In genomic region chr14:55312379-55313030, GRCh38 we compare ENCODE assay signal across 7 cellular contexts. TPM values are rescaled to one million over a fixed set of nuclear protein-coding genes. Genes with fewer than 3 reads are reported as not detected.
DNase-seq lines count a peak whose midpoint lies in the region; ATAC-seq, FAIRE-seq and TF ChIP-seq lines count a peak whose summit lies in the region.
"Not testable (repeated sequence)": the region's sequence is repeated elsewhere in the genome, so short reads cannot be mapped to it uniquely, and the experiment has no call there.

No MANE protein-coding gene starts in this region.

- H4K8ac ChIP-seq in mesendoderm (ENCODE audit: low read depth, low read length), result not testable (repeated sequence)

- H3K27me3 Mint-ChIP-seq in IgD-negative memory B cell; activated naive CD4-positive, alpha-beta T cell treated with anti-CD3 and anti-CD28 coated beads for 36 hours (ENCODE audit: low read depth); endodermal cell (ENCODE audit: insufficient read depth): not testable (repeated sequence)

- not testable (repeated sequence) for TF ChIP-seq RAD21 in A549 (conservative IDR thresholded peaks at IDR 0.05 in 1 of 2, IDR thresholded peaks at IDR 0.05 in 1 of 2)

- not testable (repeated sequence) for FAIRE-seq in A549 (lab: Jason Lieb, UNC)

- 93% methylated on average over 5 of the region's 5 CpGs for WGBS in A549 (ENCODE audit: missing lambda C conversion rate)
- 95 to 96% methylated on average over 3 to 5 of the region's 5 CpGs for WGBS in endodermal cell (ENCODE audit: insufficient coverage in 1 of 2, insufficient read length in 1 of 2), 2 experiments
- WGBS in hepatocyte (ENCODE audit: low lambda C conversion rate, missing lambda C conversion rate), result 99% methylated on average over 5 of the region's 5 CpGs
- no CpG with 5 or more reads among the region's 5 CpGs for WGBS in mesendoderm (ENCODE audit: extremely low coverage, insufficient coverage, low lambda C conversion rate)

- CTCF ChIA-PET in A549 (lab: Yijun Ruan, JAX), result interaction anchor here (0.9 to 1.5 kb wide), 2 partner anchors 42 to 44 kb away, joined by 3 read pairs; no protein-coding TSS in a partner anchor
- CTCF ChIA-PET in activated naive CD4-positive, alpha-beta T cell treated with anti-CD3 and anti-CD28 coated beads for 36 hours (lab: Charles Lee), result interaction anchor here (0.8 kb wide), 1 partner anchor 67 kb away, joined by 3 read pairs; no protein-coding TSS in a partner anchor

- not testable (repeated sequence) for H2BK15ac ChIP-seq in mesendoderm (replicated peaks; ENCODE audit: low read depth)

- H3K36me3 ChIP-seq in DND-41 (ENCODE audit: insufficient read depth, low read length) (peaks cover 52% of the 10 kb centered on the region), endodermal cell (ENCODE audit: control insufficient read depth, insufficient read depth, low read length) (peaks cover 70% of the 10 kb centered on the region)
- not testable (repeated sequence) for H3K36me3 ChIP-seq in hepatocyte (replicated peaks; ENCODE audit: insufficient read depth, low read depth); mesendoderm (ENCODE audit: control insufficient read depth, insufficient read depth, low read length)

- H3K9me3 ChIP-seq in A549, result peaks cover 26% of the 10 kb centered on the region
- peaks cover 43% of the 10 kb centered on the region for H3K9me3 ChIP-seq in DND-41 (ENCODE audit: insufficient read depth, low read length, severe bottlenecking)
- peaks cover 68% of the 10 kb centered on the region for H3K9me3 ChIP-seq in endodermal cell (ENCODE audit: control insufficient read depth, low read length)
- not testable (repeated sequence) for H3K9me3 ChIP-seq in hepatocyte (ENCODE audit: low read depth)

- H2BK120ac ChIP-seq in mesendoderm (ENCODE audit: low read depth, low read length), result not testable (repeated sequence)

- not testable (repeated sequence) for H2AFZ ChIP-seq in DND-41 (ENCODE audit: low read depth, low read length); hepatocyte

- not testable (repeated sequence) for TF ChIP-seq CTCF in A549 (IDR thresholded peaks at IDR 0.05); DND-41 (IDR thresholded peaks at IDR 0.05; ENCODE audit: borderline replicate concordance, extremely low read depth, low read length, poor library complexity, severe bottlenecking); endodermal cell (conservative IDR thresholded peaks at IDR 0.05); hepatocyte (IDR thresholded peaks at IDR 0.05; ENCODE audit: poor library complexity)

- H3K27ac Mint-ChIP-seq in IgD-negative memory B cell, result peak overlapping the region in 2 of 3 donors; percentile 27 to 36
- not testable (repeated sequence) for H3K27ac Mint-ChIP-seq in activated naive CD4-positive, alpha-beta T cell treated with anti-CD3 and anti-CD28 coated beads for 36 hours; endodermal cell

- intact Hi-C loops in activated naive CD4-positive, alpha-beta T cell treated with anti-CD3 and anti-CD28 coated beads for 36 hours (cut with micrococcal nuclease), result loop anchor here (1.0 kb wide), 1 partner anchor 15 kb away; no protein-coding TSS in a partner anchor

- H4K20me1 ChIP-seq in DND-41 (ENCODE audit: insufficient read depth, low read length); hepatocyte (ENCODE audit: insufficient read depth, poor library complexity, severe bottlenecking): not testable (repeated sequence)

- DNase-seq in A549 (ENCODE audit: low read depth in 1 of 2, low spot score in 1 of 2) (peak in 1 of 2 experiments; percentile 17), DND-41 (peak; percentile 20), mesendoderm (peak; percentile 42)
- DNase-seq in activated naive CD4-positive, alpha-beta T cell treated with anti-CD3 and anti-CD28 coated beads for 36 hours, result peak; percentile 9
- not testable (repeated sequence) for DNase-seq in endodermal cell; hepatocyte (ENCODE audit: low spot score)

- H3K9me3 Mint-ChIP-seq in IgD-negative memory B cell, result peaks cover 10 to 13% (median 12%) of the 10 kb centered on the region in 3 donors
- H3K9me3 Mint-ChIP-seq in activated naive CD4-positive, alpha-beta T cell treated with anti-CD3 and anti-CD28 coated beads for 36 hours, result peaks cover 44% of the 10 kb centered on the region
- H3K9me3 Mint-ChIP-seq in endodermal cell, result peaks cover 43% of the 10 kb centered on the region

- not testable (repeated sequence) for H3K9me2 ChIP-seq in hepatocyte (replicated peaks; ENCODE audit: insufficient read depth)

- H3K36me3 Mint-ChIP-seq in IgD-negative memory B cell (peaks cover 24% of the 10 kb centered on the region), endodermal cell (ENCODE audit: low read depth) (peaks cover 65% of the 10 kb centered on the region)
- peaks cover 56% of the 10 kb centered on the region for H3K36me3 Mint-ChIP-seq in activated naive CD4-positive, alpha-beta T cell treated with anti-CD3 and anti-CD28 coated beads for 36 hours (ENCODE audit: low read depth)

- H3K4me3 ChIP-seq in A549; DND-41 (ENCODE audit: low read depth in 1 of 2, low read length in 2 of 2); hepatocyte; mesendoderm (ENCODE audit: low read length): not testable (repeated sequence)
- H3K4me3 ChIP-seq in endodermal cell (ENCODE audit: low read length), result peak overlapping the region; percentile 69

- not testable (repeated sequence) for H3K27ac ChIP-seq in A549; DND-41 (ENCODE audit: low read length); endodermal cell (ENCODE audit: low read depth, low read length); mesendoderm (ENCODE audit: low read depth, low read length)
- peak overlapping the region; percentile 39 for H3K27ac ChIP-seq in hepatocyte

- not testable (repeated sequence) for H3K4me1 Mint-ChIP-seq in IgD-negative memory B cell
- peaks cover 26% of the 10 kb centered on the region for H3K4me1 Mint-ChIP-seq in activated naive CD4-positive, alpha-beta T cell treated with anti-CD3 and anti-CD28 coated beads for 36 hours (ENCODE audit: low read depth)
- H3K4me1 Mint-ChIP-seq in endodermal cell, result peaks cover 39% of the 10 kb centered on the region

- not testable (repeated sequence) for H2AK5ac ChIP-seq in mesendoderm (ENCODE audit: low read length)

- not testable (repeated sequence) for TF ChIP-seq EP300 in A549 (IDR thresholded peaks at IDR 0.05)

- not testable (repeated sequence) for H3K18ac ChIP-seq in mesendoderm (ENCODE audit: low read length)

- ATAC-seq in A549; DND-41 (ENCODE audit: insufficient read depth, low read depth): not testable (repeated sequence)

- POLR2A ChIA-PET in A549 (lab: Yijun Ruan, JAX), result not testable (repeated sequence)

- H3K4me2 ChIP-seq in A549; DND-41 (ENCODE audit: insufficient read depth, low read length); hepatocyte; mesendoderm (ENCODE audit: low read length): not testable (repeated sequence)

- H3K79me2 ChIP-seq in DND-41 (ENCODE audit: insufficient read depth, low read length), result peaks cover 55% of the 10 kb centered on the region
- peaks cover 77% of the 10 kb centered on the region for H3K79me2 ChIP-seq in hepatocyte
- not testable (repeated sequence) for H3K79me2 ChIP-seq in mesendoderm (ENCODE audit: control insufficient read depth, insufficient read depth, low read length)

- not testable (repeated sequence) for H3K79me1 ChIP-seq in mesendoderm (ENCODE audit: low read length)

- not testable (repeated sequence) for H3K9ac ChIP-seq in DND-41 (ENCODE audit: low read depth, low read length); endodermal cell (ENCODE audit: extremely low read depth, low read length, poor library complexity, severe bottlenecking); mesendoderm (ENCODE audit: low read length)

- H4K5ac ChIP-seq in mesendoderm (ENCODE audit: low read length), result not testable (repeated sequence)

- not testable (repeated sequence) for H3K27me3 ChIP-seq in DND-41 (ENCODE audit: insufficient read depth, low read length, poor library complexity); endodermal cell (ENCODE audit: control insufficient read depth, insufficient read depth, low read length, poor library complexity, severe bottlenecking); hepatocyte; mesendoderm (ENCODE audit: insufficient read depth, low read length, poor library complexity)

- H3K4me3 Mint-ChIP-seq in IgD-negative memory B cell; activated naive CD4-positive, alpha-beta T cell treated with anti-CD3 and anti-CD28 coated beads for 36 hours; endodermal cell: not testable (repeated sequence)

- not testable (repeated sequence) for H3K4me1 ChIP-seq in A549; DND-41 (ENCODE audit: insufficient read depth, low read length); endodermal cell (ENCODE audit: control insufficient read depth, insufficient read depth, low read length); mesendoderm (ENCODE audit: control insufficient read depth, low read depth, low read length)
- peaks cover 32% of the 10 kb centered on the region for H3K4me1 ChIP-seq in hepatocyte (ENCODE audit: insufficient read depth)

- not testable (repeated sequence) for H3K23ac ChIP-seq in mesendoderm (ENCODE audit: low read length)

- not testable (repeated sequence) for H2BK5ac ChIP-seq in mesendoderm (ENCODE audit: low read length)

- not testable (repeated sequence) for H3K4ac ChIP-seq in mesendoderm (ENCODE audit: low read depth, low read length)

- H3K56ac ChIP-seq in mesendoderm (ENCODE audit: low read length), result not testable (repeated sequence)

- not testable (repeated sequence) for TF ChIP-seq POLR2A in A549 (IDR thresholded peaks at IDR 0.05; ENCODE audit: low read length)

RNA-seq across cellular contexts. Expression of gene FBXO34, which starts 41.3 kb away (rescaled TPM):
- 27.4 and 28.0 TPM in 2 replicates for polyA plus RNA-seq in A549 (2011; rRNA removed)
- polyA plus RNA-seq in A549 (2012; cell fraction: cytosol; rRNA removed), result 8.1 and 8.7 TPM in 2 replicates
- polyA plus RNA-seq in A549 (2012; cell fraction: nucleus; rRNA removed), result 15.1 and 19.3 TPM in 2 replicates
- polyA plus RNA-seq in A549 (2017; fragmentation: RNase III; extraction: RNeasy Plus Mini Kit Qiagen cat#74134 plus additional on column Dnase treatment), result 13.9 to 15.4 TPM (median 14.8 TPM) in 3 replicates
- polyA minus RNA-seq in A549 (2011; rRNA and poly(A)+ RNA removed), result 15.9 and 17.4 TPM in 2 replicates
- polyA plus RNA-seq in IgD-negative memory B cell, result 23.7 TPM
- 10 to 100 TPM; 17.4 to 17.7 TPM for total RNA-seq in activated naive CD4-positive, alpha-beta T cell treated with anti-CD3 and anti-CD28 coated beads for 36 hours
- 10 to 100 TPM; 44.1 to 51.6 TPM for total RNA-seq in endodermal cell
- polyA plus RNA-seq in endodermal cell (2013, experiment 1 of 2), result 17.3 TPM
- 19.2 TPM for polyA plus RNA-seq in endodermal cell (2013, experiment 2 of 2)
- total RNA-seq in hepatocyte, result 45.9 and 46.5 TPM in 2 replicates
- polyA plus RNA-seq in hepatocyte, result 27.5 and 31.6 TPM in 2 replicates
- 8.4 TPM for polyA plus RNA-seq in mesendoderm (2013, experiment 1 of 2)
- 8.6 TPM for polyA plus RNA-seq in mesendoderm (2013, experiment 2 of 2)
